15 cellular contexts compared by ENCODE assay signal in genomic region chr3:64552160-64552559, GRCh38.
DNase-seq lines count a peak whose midpoint lies in the region; ATAC-seq and TF ChIP-seq lines count a peak whose summit lies in the region.
"Had no signal": no experiment of that assay in that cellular context is flagged by ENCODE, and none has a peak within 500 bp of the region (broad histone marks: within the 10 kb centered on the region; RNA-seq: fewer than 3 reads in every experiment).

No MANE protein-coding gene starts in this region.

- H3K27ac Mint-ChIP-seq in nephron: peak overlapping the region; percentile 90 to 95 (median 93)
- H3K27ac Mint-ChIP-seq in CD14-positive monocyte: no peak overlapping the region

- H3K4me1 ChIP-seq in esophagus muscularis mucosa: peaks cover 10 to 67% (median 56%) of the 10 kb centered on the region in 4 donors
- H3K4me1 ChIP-seq: SJSA1 had no signal

- DNase-seq in DMS53 (lab: John Stamatoyannopoulos, UW): peak; percentile 73
- DNase-seq in HuH-7.5 (ENCODE audit: low spot score): peak; percentile 31
- no peak for DNase-seq in esophagus muscularis mucosa (ENCODE audit: extremely low spot score)
- DNase-seq in GM13976 (ENCODE audit: low spot score): no peak
- DNase-seq in ecto neural progenitor cell (ENCODE audit: low spot score): no peak
- DNase-seq in CD14-positive monocyte (ENCODE audit: low spot score): no peak
- DNase-seq: NCI-H1092, NCI-H345, NCI-H526 treated with DMSO at 0.1 percent for 48 hours, OCI-M1 had no signal

- peaks cover 78% of the 10 kb centered on the region for H3K4me1 Mint-ChIP-seq in nephron
- no peaks in the 10 kb centered on the region for H3K4me1 Mint-ChIP-seq in CD14-positive monocyte

- 70% methylated on average over 2 of the region's 2 CpGs for WGBS in esophagus muscularis mucosa

- no peak for TF ChIP-seq POLR2A in esophagus muscularis mucosa (IDR thresholded peaks at IDR 0.05; ENCODE audit: low read depth)

- no peak for TF ChIP-seq EP300 in esophagus muscularis mucosa (IDR thresholded peaks at IDR 0.05)

- no peaks in the 10 kb centered on the region for H3K9me3 ChIP-seq in esophagus muscularis mucosa
- H3K9me3 ChIP-seq: SJSA1 had no signal

- peak overlapping the region; percentile 79 to 87 (median 83) for H3K27ac ChIP-seq in esophagus muscularis mucosa (replicated peaks in 1 of 4)
- H3K27ac ChIP-seq: C4-2B, RWPE1, SJSA1 had no signal

- no peak overlapping the region for H3K4me3 ChIP-seq in esophagus muscularis mucosa
- H3K4me3 ChIP-seq: SJSA1 had no signal

- in situ Hi-C loops in GM13976 (cut with MboI; ENCODE audit: low sequenced_read_pairs, unreplicated experiment): no loop called here

- no peaks in the 10 kb centered on the region for H3K27me3 ChIP-seq in esophagus muscularis mucosa
- H3K27me3 ChIP-seq: SJSA1 had no signal

- H3K27me3 Mint-ChIP-seq in nephron (ENCODE audit: low read depth) (no peaks in the 10 kb centered on the region), CD14-positive monocyte (ENCODE audit: low read depth in 3 of 3) (peaks cover 0 to 4% (median 2%) of the 10 kb centered on the region in 3 donors)

- H3K4me3 Mint-ChIP-seq in nephron (no peak overlapping the region), CD14-positive monocyte (no peak overlapping the region)

- H3K36me3 Mint-ChIP-seq in nephron (ENCODE audit: low read depth): peaks cover 93% of the 10 kb centered on the region
- no peaks in the 10 kb centered on the region for H3K36me3 Mint-ChIP-seq in CD14-positive monocyte

- peaks cover 0 to 92% (median 3%) of the 10 kb centered on the region in 4 donors for H3K36me3 ChIP-seq in esophagus muscularis mucosa
- H3K36me3 ChIP-seq: SJSA1 had no signal

- no peak for TF ChIP-seq CTCF in esophagus muscularis mucosa (IDR thresholded peaks at IDR 0.05)
- TF ChIP-seq CTCF in nephron (IDR thresholded peaks at IDR 0.05; ENCODE audit: unreplicated experiment in 3 of 3): no peak
- no peak for TF ChIP-seq CTCF in GM13976 (IDR thresholded peaks at IDR 0.05; ENCODE audit: borderline replicate concordance, control extremely low read depth, extremely low read depth, insufficient read depth, missing control alignments)
- TF ChIP-seq CTCF in CD14-positive monocyte (IDR thresholded peaks at IDR 0.05): no peak

- intact Hi-C loops in esophagus muscularis mucosa (cut with DNase I) (loop anchor here (5.0 kb wide), 1 partner anchor 60 kb away; no protein-coding TSS in a partner anchor), CD14-positive monocyte (cut with micrococcal nuclease) (no loop called here)

- ATAC-seq in GM21528 (IDR thresholded peaks at IDR 0.05; ENCODE audit: low FRiP score, unreplicated experiment): no peak

- H3K9me3 Mint-ChIP-seq in nephron (no peaks in the 10 kb centered on the region), CD14-positive monocyte (peaks cover 3 to 22% (median 8%) of the 10 kb centered on the region in 7 donors)

Comparison
In these comparisons a context has a peak if more than half of its experiments do, and no peak if none do; other contexts are left out.
1. DNase-seq: peak in DMS53 (single experiment) and HuH-7.5 (single experiment); none in esophagus muscularis mucosa (single experiment), GM13976 (single experiment), ecto neural progenitor cell (single experiment) and CD14-positive monocyte (single experiment).
2. H3K27ac Mint-ChIP-seq: peak in nephron (3 of 3); none in CD14-positive monocyte (0 of 7).